Comparison of ENCODE assay signal across 16 cellular contexts in the genomic region with DNA sequence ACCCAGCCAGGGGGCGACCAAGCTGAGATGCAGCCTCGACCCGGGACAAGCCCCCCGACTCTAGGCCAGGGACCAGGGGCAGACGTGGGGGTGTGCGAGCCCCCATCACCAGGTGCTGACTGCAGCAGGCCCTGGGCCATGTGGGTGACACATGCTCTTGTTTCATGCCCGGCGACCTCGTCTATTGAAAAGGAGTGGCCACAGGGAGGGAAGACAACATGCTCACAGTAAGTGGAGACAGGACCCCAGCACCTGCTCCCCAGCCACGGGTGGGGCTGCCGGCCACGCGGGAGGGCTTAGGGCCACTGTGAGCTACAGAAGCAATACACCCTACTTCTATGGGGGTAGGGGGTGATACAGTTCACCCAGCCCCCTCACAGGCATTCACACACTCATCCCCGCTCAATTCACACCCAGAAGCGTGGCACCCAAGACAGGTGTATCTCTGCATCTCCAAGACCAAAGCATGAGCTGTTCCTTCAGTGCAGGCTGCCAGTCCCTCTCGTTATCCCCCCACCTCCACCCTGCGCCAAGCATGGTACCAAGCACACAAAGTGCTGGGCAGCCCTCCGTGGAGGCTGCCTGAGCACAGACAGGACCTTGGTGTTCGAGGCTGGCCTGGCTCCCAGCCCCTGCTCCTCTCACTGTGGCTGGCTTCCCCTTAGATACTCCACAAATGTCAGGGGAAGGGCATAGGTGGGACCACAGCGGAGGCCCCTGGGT. TPM values are rescaled to one million over a fixed set of nuclear protein-coding genes. Genes with fewer than 3 reads are reported as not detected.
DNase-seq lines count a peak whose midpoint lies in the region; ATAC-seq and TF ChIP-seq lines count a peak whose summit lies in the region.
"Had no signal": no experiment of that assay in that cellular context is flagged by ENCODE, and none has a peak within 500 bp of the region (broad histone marks: within the 10 kb centered on the region; RNA-seq: fewer than 3 reads in every experiment).

No MANE protein-coding gene starts in this region.

- H3K9me3 ChIP-seq in right atrium auricular region (no peaks in the 10 kb centered on the region), endodermal cell (ENCODE audit: control insufficient read depth, low read length) (no peaks in the 10 kb centered on the region)
- H3K9me3 ChIP-seq: transverse colon had no signal

- H3K4me1 ChIP-seq in right atrium auricular region (peaks cover 0 to 54% of the 10 kb centered on the region in 2 donors), endodermal cell (ENCODE audit: control insufficient read depth, insufficient read depth, low read length) (no peaks in the 10 kb centered on the region)

- H3K4me3 Mint-ChIP-seq in endodermal cell = no peak overlapping the region
- no peak overlapping the region for H3K4me3 Mint-ChIP-seq in osteocyte (ENCODE audit: unreplicated experiment)
- H3K4me3 Mint-ChIP-seq: activated naive CD4-positive, alpha-beta T cell treated with anti-CD3 and anti-CD28 coated beads for 36 hours; brain had no signal

- intact Hi-C loops in left cardiac atrium (cut with DNase I) = no loop called here

- no peaks in the 10 kb centered on the region for H3K36me3 Mint-ChIP-seq in endodermal cell (ENCODE audit: low read depth)
- H3K36me3 Mint-ChIP-seq in osteocyte (ENCODE audit: unreplicated experiment) = peaks cover 3% of the 10 kb centered on the region
- H3K36me3 Mint-ChIP-seq: brain had no signal

- ATAC-seq in left cardiac atrium = no peak
- no peak for ATAC-seq in HG03460 (IDR thresholded peaks at IDR 0.05; ENCODE audit: unreplicated experiment)

- H3K27me3 Mint-ChIP-seq in endodermal cell (ENCODE audit: insufficient read depth) (no peaks in the 10 kb centered on the region), osteocyte (ENCODE audit: unreplicated experiment) (no peaks in the 10 kb centered on the region)
- H3K27me3 Mint-ChIP-seq: brain had no signal

- H3K27me3 ChIP-seq in right atrium auricular region (no peaks in the 10 kb centered on the region), endodermal cell (ENCODE audit: control insufficient read depth, insufficient read depth, low read length, poor library complexity, severe bottlenecking) (no peaks in the 10 kb centered on the region)
- H3K27me3 ChIP-seq: transverse colon had no signal

- peaks cover 6% of the 10 kb centered on the region for H3K4me1 Mint-ChIP-seq in endodermal cell
- peaks cover 86% of the 10 kb centered on the region for H3K4me1 Mint-ChIP-seq in osteocyte (ENCODE audit: unreplicated experiment)

- WGBS in endodermal cell (ENCODE audit: insufficient coverage in 1 of 2, insufficient read length in 1 of 2), 2 experiments = 82 to 87% methylated on average over 11 to 20 of the region's 20 CpGs

- peak overlapping the region; percentile 30 for H3K27ac Mint-ChIP-seq in endodermal cell
- H3K27ac Mint-ChIP-seq in osteocyte (ENCODE audit: unreplicated experiment) = peak overlapping the region; percentile 87
- H3K27ac Mint-ChIP-seq: activated naive CD4-positive, alpha-beta T cell treated with anti-CD3 and anti-CD28 coated beads for 36 hours had no signal

- TF ChIP-seq CTCF in right atrium auricular region (IDR thresholded peaks at IDR 0.05) (no peak), endodermal cell (conservative IDR thresholded peaks at IDR 0.05) (no peak), osteocyte (IDR thresholded peaks at IDR 0.05) (no peak)

- H3K36me3 ChIP-seq in right atrium auricular region = peaks cover 25% of the 10 kb centered on the region
- no peaks in the 10 kb centered on the region for H3K36me3 ChIP-seq in endodermal cell (ENCODE audit: control insufficient read depth, insufficient read depth, low read length)
- H3K36me3 ChIP-seq: transverse colon had no signal

- H3K9me3 Mint-ChIP-seq in endodermal cell (no peaks in the 10 kb centered on the region), osteocyte (ENCODE audit: unreplicated experiment) (no peaks in the 10 kb centered on the region)
- H3K9me3 Mint-ChIP-seq: activated naive CD4-positive, alpha-beta T cell treated with anti-CD3 and anti-CD28 coated beads for 36 hours; brain had no signal

- H3K4me3 ChIP-seq in right atrium auricular region = no peak overlapping the region
- no peak overlapping the region for H3K4me3 ChIP-seq in endodermal cell (ENCODE audit: low read length)
- H3K4me3 ChIP-seq: transverse colon had no signal

- H3K27ac ChIP-seq in right atrium auricular region (no peak overlapping the region), endodermal cell (ENCODE audit: low read depth, low read length) (no peak overlapping the region)

- no peak overlapping the region for H3K9ac ChIP-seq in endodermal cell (ENCODE audit: extremely low read depth, low read length, poor library complexity, severe bottlenecking)

- DNase-seq in left cardiac atrium (peak; percentile 19), right atrium auricular region (ENCODE audit: low spot score) (no peak), endodermal cell (peak; percentile 34), osteocyte (ENCODE audit: extremely low spot score, unreplicated experiment) (no peak), hippocampal formation (lab: John Stamatoyannopoulos, UW) (no peak), NCI-H187 treated with DMSO at 0.1 percent for 48 hours (lab: John Stamatoyannopoulos, UW) (no peak), NCI-H1436 (lab: John Stamatoyannopoulos, UW) (no peak)
- DNase-seq: activated naive CD4-positive, alpha-beta T cell treated with anti-CD3 and anti-CD28 coated beads for 36 hours; DMS 273 treated with DMSO at 0.1 percent for 48 hours; effector CD4-positive, alpha-beta T cell; foreskin melanocyte; NCI-H1048; NCI-H345; transverse colon had no signal

RNA-seq across cellular contexts. Expression of a gene that starts 13.6 kb away (rescaled TPM):
- total RNA-seq in left cardiac atrium = 10 to 100 TPM; 10.6 to 20.0 TPM
- 10 to 100 TPM; 17.9 to 39.0 TPM for total RNA-seq in right atrium auricular region
- total RNA-seq in endodermal cell = 10 to 100 TPM; 10.4 to 12.1 TPM
- 11.5 TPM for polyA plus RNA-seq in endodermal cell (2013, experiment 1 of 2)
- polyA plus RNA-seq in endodermal cell (2013, experiment 2 of 2) = 11.6 TPM
- total RNA-seq in osteocyte = 62.7 and 63.1 TPM in 2 replicates
- total RNA-seq: activated naive CD4-positive, alpha-beta T cell treated with anti-CD3 and anti-CD28 coated beads for 36 hours had no signal

RNA-seq across cellular contexts. Expression of a gene that starts 31.2 kb away (rescaled TPM):
- total RNA-seq in left cardiac atrium = 10 to 100 TPM; 15.6 to 19.5 TPM
- 10 to 100 TPM; 10.3 TPM for total RNA-seq in right atrium auricular region
- total RNA-seq in endodermal cell = 10 to 100 TPM; 32.5 to 37.5 TPM
- polyA plus RNA-seq in endodermal cell (2013, experiment 1 of 2) = 17.2 TPM
- 18.4 TPM for polyA plus RNA-seq in endodermal cell (2013, experiment 2 of 2)
- total RNA-seq in osteocyte = 35.5 and 40.1 TPM in 2 replicates

RNA-seq across cellular contexts. Expression of a gene that starts 34.1 kb away (rescaled TPM):
- total RNA-seq in left cardiac atrium (10 to 100 TPM; 51.0 to 64.3 TPM), right atrium auricular region (10 to 100 TPM; 54.6 to 85.7 TPM), endodermal cell (10 to 100 TPM; 57.7 to 66.2 TPM), osteocyte (21.0 and 23.7 TPM in 2 replicates)
- 57.2 TPM for polyA plus RNA-seq in endodermal cell (2013, experiment 1 of 2)
- polyA plus RNA-seq in endodermal cell (2013, experiment 2 of 2) = 62.4 TPM

RNA-seq across cellular contexts. Expression of a gene that starts 40.4 kb away (rescaled TPM):
- 10 to 100 TPM; 44.6 to 48.3 TPM for total RNA-seq in left cardiac atrium
- 10 to 100 TPM; 47.6 to 50.5 TPM for total RNA-seq in right atrium auricular region
- total RNA-seq in endodermal cell = 10 to 100 TPM; 37.4 to 38.5 TPM
- 33.2 TPM for polyA plus RNA-seq in endodermal cell (2013, experiment 1 of 2)
- polyA plus RNA-seq in endodermal cell (2013, experiment 2 of 2) = 35.2 TPM
- 31.1 and 33.7 TPM in 2 replicates for total RNA-seq in osteocyte

Comparison
In these comparisons a context has a peak if more than half of its experiments do, and no peak if none do; other contexts are left out.
1. DNase-seq: peak in left cardiac atrium (single experiment) and endodermal cell (single experiment); none in right atrium auricular region (single experiment), osteocyte (single experiment), hippocampal formation (0 of 2), NCI-H187 treated with DMSO at 0.1 percent for 48 hours (single experiment) and NCI-H1436 (single experiment).